6 cellular contexts compared by ENCODE assay signal in genomic region chr17:8161289-8162231, GRCh38. TPM values are rescaled to one million over a fixed set of nuclear protein-coding genes. Genes with fewer than 3 reads are reported as not detected.
DNase-seq lines count a peak whose midpoint lies in the region; ATAC-seq and TF ChIP-seq lines count a peak whose summit lies in the region.

No MANE protein-coding gene starts in this region.

- peaks cover 19% of the 10 kb centered on the region for H3K79me2 ChIP-seq in neural progenitor cell (ENCODE audit: low read depth)

- H3K4me1 ChIP-seq in HEK293 (ENCODE audit: control insufficient read depth, insufficient read depth, low read length) (peaks cover 24% of the 10 kb centered on the region), breast epithelium (peaks cover 14 to 21% of the 10 kb centered on the region in 2 donors), neural progenitor cell (peaks cover 19% of the 10 kb centered on the region)

- H3K27ac ChIP-seq in HEK293 (ENCODE audit: extremely low read depth, low read depth, low read length) (peak overlapping the region; percentile 96), breast epithelium (peak overlapping the region; percentile 99 to 100), neural progenitor cell (no peak overlapping the region)

- no peaks in the 10 kb centered on the region for H3K27me3 ChIP-seq in breast epithelium
- H3K27me3 ChIP-seq in neural progenitor cell: no peaks in the 10 kb centered on the region

- H3K9ac ChIP-seq in neural progenitor cell: peak overlapping the region; percentile 99

- H3K4me3 Mint-ChIP-seq in neural progenitor cell: peak overlapping the region; percentile 88

- ATAC-seq in GM18520 (IDR thresholded peaks at IDR 0.05; ENCODE audit: unreplicated experiment): no peak

- peak overlapping the region; percentile 97 for H3K4me2 ChIP-seq in neural progenitor cell

- intact Hi-C loops in breast epithelium (cut with DNase I; ENCODE audit: low total_unique reads): no loop called here

- no peak for TF ChIP-seq POLR2A in breast epithelium (IDR thresholded peaks at IDR 0.05)

- H2AFZ ChIP-seq in neural progenitor cell (replicated peaks): no peak overlapping the region

- peaks cover 36% of the 10 kb centered on the region for H3K4me1 Mint-ChIP-seq in neural progenitor cell

- peaks cover 7% of the 10 kb centered on the region for H3K36me3 Mint-ChIP-seq in neural progenitor cell

- TF ChIP-seq CTCF in HEK293 (tag by site-specific recombination; IDR thresholded peaks at IDR 0.05): no peak
- no peak for TF ChIP-seq CTCF in breast epithelium (IDR thresholded peaks at IDR 0.05)
- no peak for TF ChIP-seq CTCF in neural progenitor cell (IDR thresholded peaks at IDR 0.05)

- H3K9me3 ChIP-seq in HEK293 (ENCODE audit: control insufficient read depth, insufficient read depth, low read depth, low read length) (no peaks in the 10 kb centered on the region), breast epithelium (no peaks in the 10 kb centered on the region), neural progenitor cell (ENCODE audit: low read depth) (no peaks in the 10 kb centered on the region)

- CTCF ChIA-PET in HEK293 (lab: Yijun Ruan, JAX): interaction anchor here (0.5 to 7.3 kb wide), 9 partner anchors 12 to 104 kb away, joined by 3 to 91 read pairs (median 4); no protein-coding TSS in a partner anchor

- H3K27ac Mint-ChIP-seq in neural progenitor cell: no peak overlapping the region

- peaks cover 39% of the 10 kb centered on the region for H4K20me1 ChIP-seq in neural progenitor cell (ENCODE audit: low read depth)

- no peaks in the 10 kb centered on the region for H3K9me3 Mint-ChIP-seq in neural progenitor cell

- H3K4me3 ChIP-seq in HEK293 (ENCODE audit: low read depth, low read length): peak overlapping the region; percentile 89
- H3K4me3 ChIP-seq in breast epithelium: peak overlapping the region; percentile 84 to 100 (median 97)
- H3K4me3 ChIP-seq in neural progenitor cell: peak overlapping the region; percentile 100

- peaks cover 15 to 34% of the 10 kb centered on the region in 2 experiments; a peak in 2 of 3 replicates for H3K36me3 ChIP-seq in HEK293 (ENCODE audit: control insufficient read depth in 2 of 2, insufficient read depth in 1 of 2, low read length in 2 of 2)
- no peaks in the 10 kb centered on the region for H3K36me3 ChIP-seq in breast epithelium
- peaks cover 4% of the 10 kb centered on the region for H3K36me3 ChIP-seq in neural progenitor cell

- H3K27me3 Mint-ChIP-seq in neural progenitor cell (ENCODE audit: insufficient read depth, low read depth): peaks cover 2% of the 10 kb centered on the region

- DNase-seq in breast epithelium (ENCODE audit: low spot score in 2 of 2): no peak
- no peak for DNase-seq in neural progenitor cell (ENCODE audit: low spot score)
- no peak for DNase-seq in NCI-H69 (lab: John Stamatoyannopoulos, UW)
- no peak for DNase-seq in NCI-H1694 treated with DMSO at 0.1 percent for 48 hours (lab: John Stamatoyannopoulos, UW)

- POLR2A ChIA-PET in HEK293 (lab: Yijun Ruan, JAX): interaction anchor here (0.6 to 2.2 kb wide), 4 partner anchors 12 to 86 kb away, joined by 3 to 7 read pairs (median 3); partner anchors contain the start of gene CTC1

- H3F3A ChIP-seq in neural progenitor cell (ENCODE audit: low read depth): peaks cover 56% of the 10 kb centered on the region

TF ChIP-seq in HEK293, 187 proteins besides CTCF, POLR2A, EP300 and RAD21:
- TF ChIP-seq ZNF747 (tag by site-specific recombination; IDR thresholded peaks at IDR 0.05) (no peak), ZNF37A (tag by site-specific recombination; IDR thresholded peaks at IDR 0.05) (no peak), REPIN1 (tag by site-specific recombination; IDR thresholded peaks at IDR 0.05; ENCODE audit: low read depth) (no peak), ZNF677 (tag by site-specific recombination; IDR thresholded peaks at IDR 0.05) (no peak), ZNF529 (tag by site-specific recombination; IDR thresholded peaks at IDR 0.05; ENCODE audit: insufficient replicate concordance) (no peak), HIC1 (tag by site-specific recombination; IDR thresholded peaks at IDR 0.05) (peak; percentile 47; the same call in 1 of the 2 replicates), ZNF223 (tag by site-specific recombination; IDR thresholded peaks at IDR 0.05) (no peak), ZSCAN16 (tag by site-specific recombination; IDR thresholded peaks at IDR 0.05) (no peak), ZNF416 (tag by site-specific recombination; IDR thresholded peaks at IDR 0.05) (no peak), RBAK (tag by site-specific recombination; IDR thresholded peaks at IDR 0.05) (no peak), ZBTB1 (tag by site-specific recombination; IDR thresholded peaks at IDR 0.05) (no peak), ZNF174 (tag by site-specific recombination; IDR thresholded peaks at IDR 0.05) (no peak), ZNF561 (tag by site-specific recombination; IDR thresholded peaks at IDR 0.05; ENCODE audit: borderline replicate concordance) (no peak), KLF1 (tag by site-specific recombination; IDR thresholded peaks at IDR 0.05) (no peak), KLF16 (tag by site-specific recombination; IDR thresholded peaks at IDR 0.05) (no peak), GLI4 (tag by site-specific recombination; IDR thresholded peaks at IDR 0.05) (0 out of 2 replicates have a peak, but pooled peaks have one; percentile 12), OVOL3 (tag by site-specific recombination; IDR thresholded peaks at IDR 0.05) (no peak), ZNF211 (tag by site-specific recombination; IDR thresholded peaks at IDR 0.05; ENCODE audit: low read depth) (no peak), ZNF513 (tag by site-specific recombination; IDR thresholded peaks at IDR 0.05) (peak; percentile 66; the same call in 1 of the 2 replicates), ZNF548 (tag by site-specific recombination; IDR thresholded peaks at IDR 0.05) (no peak)
- TF ChIP-seq, protein P1, sequence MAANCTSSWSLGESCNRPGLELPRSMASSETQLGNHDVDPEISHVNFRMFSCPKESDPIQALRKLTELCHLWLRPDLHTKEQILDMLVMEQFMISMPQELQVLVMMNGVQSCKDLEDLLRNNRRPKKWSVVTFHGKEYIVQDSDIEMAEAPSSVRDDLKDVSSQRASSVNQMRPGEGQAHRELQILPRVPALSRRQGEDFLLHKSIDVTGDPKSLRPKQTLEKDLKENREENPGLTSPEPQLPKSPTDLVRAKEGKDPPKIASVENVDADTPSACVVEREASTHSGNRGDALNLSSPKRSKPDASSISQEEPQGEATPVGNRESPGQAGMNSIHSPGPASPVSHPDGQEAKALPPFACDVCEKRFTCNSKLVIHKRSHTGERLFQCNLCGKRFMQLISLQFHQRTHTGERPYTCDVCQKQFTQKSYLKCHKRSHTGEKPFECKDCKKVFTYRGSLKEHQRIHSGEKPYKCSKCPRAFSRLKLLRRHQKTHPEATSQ (tag by site-specific recombination; IDR thresholded peaks at IDR 0.05): no peak
- TF ChIP-seq, protein P2, sequence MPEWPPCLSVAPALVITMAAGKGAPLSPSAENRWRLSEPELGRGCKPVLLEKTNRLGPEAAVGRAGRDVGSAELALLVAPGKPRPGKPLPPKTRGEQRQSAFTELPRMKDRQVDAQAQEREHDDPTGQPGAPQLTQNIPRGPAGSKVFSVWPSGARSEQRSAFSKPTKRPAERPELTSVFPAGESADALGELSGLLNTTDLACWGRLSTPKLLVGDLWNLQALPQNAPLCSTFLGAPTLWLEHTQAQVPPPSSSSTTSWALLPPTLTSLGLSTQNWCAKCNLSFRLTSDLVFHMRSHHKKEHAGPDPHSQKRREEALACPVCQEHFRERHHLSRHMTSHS (tag by site-specific recombination; IDR thresholded peaks at IDR 0.05): no peak

RNA-seq across cellular contexts. Expression of gene VAMP2, which starts 1.2 kb away (rescaled TPM):
- total RNA-seq in breast epithelium (10 to 100 TPM; 21.8 to 30.2 (median 28.1) TPM), neural progenitor cell (ENCODE audit: low replicate concordance) (9.4 and 11.7 TPM in 2 replicates)

RNA-seq across cellular contexts. Expression of gene PER1, which starts 9.4 kb away (rescaled TPM):
- total RNA-seq in breast epithelium (100 to 1,000 TPM in 2 of 3 donors, 10 to 100 TPM in 1; 97.3 to 167 (median 115) TPM), neural progenitor cell (ENCODE audit: low replicate concordance) (3.2 and 11.4 TPM in 2 replicates)

RNA-seq across cellular contexts. Expression of gene TMEM107, which starts 14.6 kb away (rescaled TPM):
- total RNA-seq in breast epithelium (10 to 100 TPM; 15.7 to 83.1 (median 41.0) TPM), neural progenitor cell (ENCODE audit: low replicate concordance) (26.0 and 45.5 TPM in 2 replicates)

RNA-seq across cellular contexts. Expression of gene BORCS6, which starts 28.4 kb away (rescaled TPM):
- total RNA-seq in breast epithelium (10 to 100 TPM in 2 of 3 donors, 1 to 10 TPM in 1; 8.5 to 11.5 (median 10.8) TPM), neural progenitor cell (ENCODE audit: low replicate concordance) (0.71 and 4.1 TPM in 2 replicates)

RNA-seq across cellular contexts. Expression of gene HES7, which starts 37.7 kb away (rescaled TPM):
- total RNA-seq in breast epithelium (not detected), neural progenitor cell (ENCODE audit: low replicate concordance) (2.0 TPM in 1 of 2 replicates, not detected in the other)
